8 cellular contexts compared by ENCODE assay signal in the genomic region with DNA sequence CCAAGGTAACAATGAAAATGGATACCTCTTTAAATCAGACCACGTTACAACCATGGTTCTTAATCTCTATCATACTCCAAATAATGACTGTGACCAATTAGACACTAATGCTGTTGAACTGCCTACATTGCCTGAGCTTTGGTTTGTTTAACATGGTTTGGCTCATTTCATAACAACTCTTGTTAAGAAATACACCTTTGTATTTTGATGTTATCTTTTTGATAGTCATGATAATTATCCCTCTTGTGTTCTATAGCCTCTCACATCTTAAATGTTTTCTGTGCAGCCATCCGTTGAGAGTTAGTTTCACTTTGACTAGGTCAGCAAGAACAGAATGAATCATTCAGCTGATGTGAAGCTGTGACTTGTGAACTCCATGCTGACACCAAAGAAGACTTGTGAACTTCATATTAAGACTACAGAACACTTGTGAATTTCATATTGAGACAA.
DNase-seq lines count a peak whose midpoint lies in the region; ATAC-seq and TF ChIP-seq lines count a peak whose summit lies in the region.

No MANE protein-coding gene starts in this region.

- no peaks in the 10 kb centered on the region for H4K20me1 ChIP-seq in PC-9 (ENCODE audit: insufficient read depth)

- no peaks in the 10 kb centered on the region for H3K27me3 ChIP-seq in PC-9 (ENCODE audit: insufficient read depth, low read depth)
- H3K27me3 ChIP-seq in dorsolateral prefrontal cortex = no peaks in the 10 kb centered on the region

- H3K36me3 ChIP-seq in PC-9 (ENCODE audit: low read depth) = no peaks in the 10 kb centered on the region

- intact Hi-C loops in PC-9 (cut with micrococcal nuclease; ENCODE audit: unreplicated experiment) (no loop called here), dorsolateral prefrontal cortex (cut with DNase I) (no loop called here)

- H3K79me2 ChIP-seq in PC-9 (ENCODE audit: low read depth) = no peaks in the 10 kb centered on the region

- peak overlapping the region; percentile 57; the same call in 1 of the 2 replicates for H2AFZ ChIP-seq in PC-9

- POLR2A ChIA-PET in PC-9 (lab: Charles Lee; ENCODE audit: unreplicated experiment) = no interaction called here

- H3K4me3 ChIP-seq in PC-9 = peak overlapping the region; percentile 41; the same call in 1 of the 2 replicates
- peak overlapping the region in 26 of 59 donors; percentile 0 to 46 (median 24) for H3K4me3 ChIP-seq in dorsolateral prefrontal cortex

- no peaks in the 10 kb centered on the region for H3K9me3 ChIP-seq in PC-9 (ENCODE audit: insufficient read depth, low read depth)

- BruUV-seq in PC-9 (replicated peaks; lab: Mats Ljungman, UMichigan) = no TSS peak

- H3K27ac ChIP-seq in PC-9 (no peak overlapping the region), dorsolateral prefrontal cortex (no peak overlapping the region)

- ATAC-seq in GM19324 (IDR thresholded peaks at IDR 0.05; ENCODE audit: low FRiP score, unreplicated experiment) = peak; percentile 95
- peak; percentile 98 for ATAC-seq in HG03139 (IDR thresholded peaks at IDR 0.05; ENCODE audit: unreplicated experiment)

- CTCF ChIA-PET in PC-9 (lab: Charles Lee) = interaction anchor here (0.6 kb wide), 2 partner anchors 97 to 1025 kb away, joined by 3 read pairs; no protein-coding TSS in a partner anchor

- TF ChIP-seq CTCF in PC-9 (conservative IDR thresholded peaks at IDR 0.05) (no peak), dorsolateral prefrontal cortex (IDR thresholded peaks at IDR 0.05 in 54 of 56, conservative IDR thresholded peaks at IDR 0.05 in 2 of 56; ENCODE audit: low read depth in 1 of 56, partially characterized antibody in 56 of 56) (no peak)

- H3K4me1 ChIP-seq in PC-9 (replicated peaks; ENCODE audit: insufficient read depth) = peaks cover 12% of the 10 kb centered on the region

- no peaks in the 10 kb centered on the region; the same call in 1 of the 2 replicates for H3K9me2 ChIP-seq in PC-9 (ENCODE audit: insufficient read depth)

- DNase-seq in DMS53 (lab: John Stamatoyannopoulos, UW) (peak; percentile 70), PC-9 (no peak), globus pallidus (ENCODE audit: low spot score) (peak; percentile 2), NK-92 (lab: John Stamatoyannopoulos, UW; ENCODE audit: unreplicated experiment) (no peak), dorsolateral prefrontal cortex (no peak)
- DNase-seq in activated CD8-positive, alpha-beta memory T cell treated with anti-CD3 and anti-CD28 coated beads for 24 hours = no peak

- peak overlapping the region; percentile 58 for H3K4me2 ChIP-seq in PC-9

- H3F3A ChIP-seq in PC-9 (ENCODE audit: insufficient read depth, low read depth) = no peaks in the 10 kb centered on the region

Comparison
In these comparisons a context has a peak if more than half of its experiments do, and no peak if none do; other contexts are left out.
1. DNase-seq: peak in DMS53 (single experiment) and globus pallidus (single experiment); none in PC-9 (0 of 2), NK-92 (single experiment), dorsolateral prefrontal cortex (0 of 10) and activated CD8-positive, alpha-beta memory T cell treated with anti-CD3 and anti-CD28 coated beads for 24 hours (single experiment).